In genomic region chr19:36182612-36183454, GRCh38 we compare ENCODE assay signal across 1 cellular context.
TF ChIP-seq lines count a peak whose summit lies in the region.

No MANE protein-coding gene starts in this region.

TF ChIP-seq in IMR-90, 13 proteins besides CTCF, POLR2A, EP300 and RAD21:
- TF ChIP-seq BHLHE40 (IDR thresholded peaks at IDR 0.05; ENCODE audit: low read depth, low read length) (peak; percentile 65; the same call in 1 of the 2 replicates), MAFK (IDR thresholded peaks at IDR 0.05; ENCODE audit: low read depth, low read length) (no peak), MAZ (IDR thresholded peaks at IDR 0.05; ENCODE audit: borderline replicate concordance, low read depth, low read length) (no peak)
